Comparison of ENCODE assay signal across 27 cellular contexts in genomic region chr4:48604527-48604926, GRCh38.
DNase-seq lines count a peak whose midpoint lies in the region; ATAC-seq and TF ChIP-seq lines count a peak whose summit lies in the region.
"Had no signal": no experiment of that assay in that cellular context is flagged by ENCODE, and none has a peak within 500 bp of the region (broad histone marks: within the 10 kb centered on the region; RNA-seq: fewer than 3 reads in every experiment).

No MANE protein-coding gene starts in this region.

- H3K27ac Mint-ChIP-seq in endothelial cell (ENCODE audit: unreplicated experiment) = peak overlapping the region; percentile 72
- H3K27ac Mint-ChIP-seq: activated CD8-positive, alpha-beta T cell treated with anti-CD3 and anti-CD28 coated beads for 36 hours; activated naive CD8-positive, alpha-beta T cell treated with anti-CD3 and anti-CD28 coated beads for 36 hours; activated T-helper 17 cell treated with anti-CD3 and anti-CD28 coated beads, Interleukin-2, amount 50 U/mL, for 72 hours had no signal

- H3K4me3 ChIP-seq in aorta (ENCODE audit: low read length in 2 of 2) = no peak overlapping the region
- H3K4me3 ChIP-seq: prostate gland, testis, vagina had no signal

- ATAC-seq in GM18907 (IDR thresholded peaks at IDR 0.05; ENCODE audit: unreplicated experiment) (no peak), aorta (ENCODE audit: low FRiP score) (no peak)
- ATAC-seq: activated CD8-positive, alpha-beta T cell treated with anti-CD3 and anti-CD28 coated beads for 36 hours; activated T-helper 17 cell treated with anti-CD3 and anti-CD28 coated beads, Interleukin-2, amount 50 U/mL, for 72 hours had no signal

- no peaks in the 10 kb centered on the region for H3K9me3 ChIP-seq in aorta (ENCODE audit: control insufficient read depth, low read length)
- H3K9me3 ChIP-seq: neutrophil, prostate gland, testis, vagina had no signal

- no peaks in the 10 kb centered on the region for H3K4me1 ChIP-seq in aorta (ENCODE audit: control insufficient read depth in 1 of 2, insufficient read depth in 2 of 2, low read length in 2 of 2)
- H3K4me1 ChIP-seq: testis, vagina had no signal

- no peak for TF ChIP-seq CTCF in endothelial cell (IDR thresholded peaks at IDR 0.05; ENCODE audit: unreplicated experiment)

- no peaks in the 10 kb centered on the region for H3K36me3 ChIP-seq in aorta (ENCODE audit: control insufficient read depth in 1 of 2, insufficient read depth in 2 of 2, low read length in 1 of 2)
- H3K36me3 ChIP-seq: prostate gland had no signal

- 92 to 95% methylated on average over 4 of the region's 4 CpGs for WGBS in aorta, 2 donors

- DNase-seq in NCI-H1105 treated with DMSO at 0.1 percent for 48 hours (lab: John Stamatoyannopoulos, UW) = peak; percentile 22
- no peak for DNase-seq in NCI-H1105 (lab: John Stamatoyannopoulos, UW)
- peak; percentile 5 for DNase-seq in NCI-H524 treated with DMSO at 0.1 percent for 48 hours (lab: John Stamatoyannopoulos, UW)
- DNase-seq in endothelial cell (ENCODE audit: low spot score) = no peak
- DNase-seq in NCI-H82 (lab: John Stamatoyannopoulos, UW) = no peak
- DNase-seq in midbrain (lab: John Stamatoyannopoulos, UW) = no peak
- no peak for DNase-seq in aorta
- DNase-seq: activated CD8-positive, alpha-beta T cell treated with anti-CD3 and anti-CD28 coated beads for 36 hours; activated naive CD8-positive, alpha-beta T cell treated with anti-CD3 and anti-CD28 coated beads for 36 hours; caudate nucleus; CD4-positive, alpha-beta memory T cell; dermis blood vessel endothelial cell; DMS 273 treated with DMSO at 0.1 percent for 48 hours; GOT3; HFFc6; Kasumi-1; mammary epithelial cell; NCI-H2107; NCI-H446 treated with DMSO at 0.1 percent for 48 hours; stimulated activated naive CD4-positive, alpha-beta T cell treated with Interleukin-2 at 50 U/mL for 16 hours; T-helper 1 cell; testis had no signal

- H3K4me1 Mint-ChIP-seq in endothelial cell (ENCODE audit: unreplicated experiment) = peaks cover 9% of the 10 kb centered on the region
- H3K4me1 Mint-ChIP-seq: activated naive CD8-positive, alpha-beta T cell treated with anti-CD3 and anti-CD28 coated beads for 36 hours; activated T-helper 17 cell treated with anti-CD3 and anti-CD28 coated beads, Interleukin-2, amount 50 U/mL, for 72 hours had no signal

- H3K27ac ChIP-seq in aorta (ENCODE audit: low read depth in 1 of 2, low read length in 2 of 2) = no peak overlapping the region
- H3K27ac ChIP-seq: neutrophil, prostate gland, testis, vagina had no signal

- intact Hi-C loops in aorta (cut with DNase I) = loop anchor here (10.0 kb wide), 2 partner anchors 60 to 240 kb away; no protein-coding TSS in a partner anchor

- no peak overlapping the region for H3K4me3 Mint-ChIP-seq in endothelial cell (ENCODE audit: unreplicated experiment)
- H3K4me3 Mint-ChIP-seq: activated CD8-positive, alpha-beta T cell treated with anti-CD3 and anti-CD28 coated beads for 36 hours; activated naive CD8-positive, alpha-beta T cell treated with anti-CD3 and anti-CD28 coated beads for 36 hours; activated T-helper 17 cell treated with anti-CD3 and anti-CD28 coated beads, Interleukin-2, amount 50 U/mL, for 72 hours; CD4-positive, alpha-beta memory T cell; HFFc6 had no signal

- peaks cover 11% of the 10 kb centered on the region for H3K36me3 Mint-ChIP-seq in endothelial cell (ENCODE audit: low read depth, unreplicated experiment)

- H3K9me3 Mint-ChIP-seq in endothelial cell (ENCODE audit: unreplicated experiment) = no peaks in the 10 kb centered on the region
- H3K9me3 Mint-ChIP-seq: activated CD8-positive, alpha-beta T cell treated with anti-CD3 and anti-CD28 coated beads for 36 hours; activated naive CD8-positive, alpha-beta T cell treated with anti-CD3 and anti-CD28 coated beads for 36 hours; activated T-helper 17 cell treated with anti-CD3 and anti-CD28 coated beads, Interleukin-2, amount 50 U/mL, for 72 hours; CD4-positive, alpha-beta memory T cell; HFFc6 had no signal

- peaks cover 1% of the 10 kb centered on the region for H3K27me3 Mint-ChIP-seq in endothelial cell (ENCODE audit: unreplicated experiment)
- H3K27me3 Mint-ChIP-seq: activated CD8-positive, alpha-beta T cell treated with anti-CD3 and anti-CD28 coated beads for 36 hours; activated naive CD8-positive, alpha-beta T cell treated with anti-CD3 and anti-CD28 coated beads for 36 hours; activated T-helper 17 cell treated with anti-CD3 and anti-CD28 coated beads, Interleukin-2, amount 50 U/mL, for 72 hours; CD4-positive, alpha-beta memory T cell had no signal

- no peaks in the 10 kb centered on the region for H3K27me3 ChIP-seq in aorta (ENCODE audit: control insufficient read depth in 1 of 2, insufficient read depth in 2 of 2, low read length in 1 of 2)
- H3K27me3 ChIP-seq: neutrophil, testis, vagina had no signal

Comparison
In these comparisons a context has a peak if more than half of its experiments do, and no peak if none do; other contexts are left out.
1. DNase-seq: peak in NCI-H1105 treated with DMSO at 0.1 percent for 48 hours (single experiment) and NCI-H524 treated with DMSO at 0.1 percent for 48 hours (single experiment); none in NCI-H1105 (single experiment), endothelial cell (single experiment), NCI-H82 (single experiment), midbrain (single experiment) and aorta (0 of 2).